8 cellular contexts compared by ENCODE assay signal in the genomic region with DNA sequence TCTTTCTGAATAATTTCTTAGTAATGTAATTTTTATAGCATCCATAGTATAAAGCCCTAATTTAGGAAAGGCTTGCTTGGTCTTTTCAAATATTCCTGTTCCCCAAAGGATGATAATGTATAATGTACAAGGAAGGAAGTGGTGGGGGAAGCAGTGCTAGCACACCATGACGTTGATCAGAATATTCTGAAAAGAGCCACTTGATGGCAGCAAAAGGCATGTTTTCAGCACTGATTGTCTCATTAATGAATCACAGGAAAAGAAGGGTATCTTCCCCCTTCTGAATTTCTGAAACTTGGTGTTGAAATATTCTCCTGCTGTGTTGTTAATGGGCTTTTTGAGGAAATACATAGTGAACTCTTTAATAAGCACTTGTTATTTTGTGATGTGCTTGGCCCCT.
A peak's percentile ranks its signal among the peaks of the same experiment; 100 is the strongest.
DNase-seq lines count a peak whose midpoint lies in the region; ATAC-seq and TF ChIP-seq lines count a peak whose summit lies in the region.

No MANE protein-coding gene starts in this region.

- CTCF ChIA-PET in activated CD4-positive, alpha-beta T cell treated with anti-CD3 and anti-CD28 coated beads, Interleukin-2, amount 10 ng/mL, durations not matched to agents 7 days and 5 days (lab: Charles Lee) = no interaction called here

- peaks cover under 1% of the 10 kb centered on the region for H3K36me3 Mint-ChIP-seq in activated CD4-positive, alpha-beta T cell treated with anti-CD3 and anti-CD28 coated beads, Interleukin-2, amount 10 ng/mL, durations not matched to agents 7 days and 5 days (ENCODE audit: low read depth)

- no peak overlapping the region for H3K27ac ChIP-seq in heart right ventricle

- DNase-seq in COR-L47 (lab: John Stamatoyannopoulos, UW) (peak; percentile 3), NCI-H1694 (lab: John Stamatoyannopoulos, UW) (peak; percentile 45), heart right ventricle (peak in 1 of 2 donors; percentile 12), sciatic nerve (ENCODE audit: low spot score) (no peak), DMS79 treated with DMSO at 0.1 percent for 48 hours (lab: John Stamatoyannopoulos, UW) (no peak)
- peak; percentile 36 for DNase-seq in activated CD4-positive, alpha-beta T cell treated with anti-CD3 and anti-CD28 coated beads, Interleukin-2, amount 10 ng/mL, durations not matched to agents 7 days and 5 days

- POLR2A ChIA-PET in activated CD4-positive, alpha-beta T cell treated with anti-CD3 and anti-CD28 coated beads, Interleukin-2, amount 10 ng/mL, durations not matched to agents 7 days and 5 days (lab: Charles Lee) = no interaction called here

- peaks cover under 1% of the 10 kb centered on the region for H3K9me3 Mint-ChIP-seq in activated CD4-positive, alpha-beta T cell treated with anti-CD3 and anti-CD28 coated beads, Interleukin-2, amount 10 ng/mL, durations not matched to agents 7 days and 5 days

- intact Hi-C loops in heart right ventricle (cut with DNase I) (loop anchor here in 6 of 10 donors (2.0 to 10.0 kb wide), 4 partner anchors 967 to 975 kb away; no protein-coding TSS in a partner anchor), sciatic nerve (cut with DNase I) (no loop called here)

- no peaks in the 10 kb centered on the region for H3K36me3 ChIP-seq in heart right ventricle

- H3K4me1 Mint-ChIP-seq in activated CD4-positive, alpha-beta T cell treated with anti-CD3 and anti-CD28 coated beads, Interleukin-2, amount 10 ng/mL, durations not matched to agents 7 days and 5 days = peaks cover 8% of the 10 kb centered on the region

- no peak overlapping the region for H3K4me3 ChIP-seq in heart right ventricle

- H3K27me3 Mint-ChIP-seq in activated CD4-positive, alpha-beta T cell treated with anti-CD3 and anti-CD28 coated beads, Interleukin-2, amount 10 ng/mL, durations not matched to agents 7 days and 5 days = no peaks in the 10 kb centered on the region

- peak in 7 of 9 donors; percentile 37 to 68 (median 61) for TF ChIP-seq CTCF in heart right ventricle (IDR thresholded peaks at IDR 0.05)

- no peak overlapping the region for H3K4me3 Mint-ChIP-seq in activated CD4-positive, alpha-beta T cell treated with anti-CD3 and anti-CD28 coated beads, Interleukin-2, amount 10 ng/mL, durations not matched to agents 7 days and 5 days

- peaks cover 0 to 10% (median 0%) of the 10 kb centered on the region in 9 donors for H3K4me1 ChIP-seq in heart right ventricle

- no peaks in the 10 kb centered on the region for H3K27me3 ChIP-seq in heart right ventricle

- H3K27ac Mint-ChIP-seq in activated CD4-positive, alpha-beta T cell treated with anti-CD3 and anti-CD28 coated beads, Interleukin-2, amount 10 ng/mL, durations not matched to agents 7 days and 5 days = no peak overlapping the region

- no peaks in the 10 kb centered on the region for H3K9me3 ChIP-seq in heart right ventricle

- WGBS in heart right ventricle, 2 donors = 0 to 7% methylated on average over 1 of the region's 1 CpG

- peak; percentile 99 for ATAC-seq in GM18861 (IDR thresholded peaks at IDR 0.05; ENCODE audit: unreplicated experiment)
- ATAC-seq in HG02885 (IDR thresholded peaks at IDR 0.05; ENCODE audit: poor library complexity, unreplicated experiment) = peak; percentile 96
- peak in 3 of 8 donors; percentile 73 to 83 (median 73) for ATAC-seq in heart right ventricle
- ATAC-seq in sciatic nerve = peak; percentile 66

Comparison
In these comparisons a context has a peak if more than half of its experiments do, and no peak if none do; other contexts are left out.
1. DNase-seq: peak in COR-L47 (single experiment), NCI-H1694 (single experiment) and activated CD4-positive, alpha-beta T cell treated with anti-CD3 and anti-CD28 coated beads, Interleukin-2, amount 10 ng/mL, durations not matched to agents 7 days and 5 days (single experiment); none in sciatic nerve (single experiment) and DMS79 treated with DMSO at 0.1 percent for 48 hours (single experiment).